27 cellular contexts compared by ENCODE assay signal in the genomic region with DNA sequence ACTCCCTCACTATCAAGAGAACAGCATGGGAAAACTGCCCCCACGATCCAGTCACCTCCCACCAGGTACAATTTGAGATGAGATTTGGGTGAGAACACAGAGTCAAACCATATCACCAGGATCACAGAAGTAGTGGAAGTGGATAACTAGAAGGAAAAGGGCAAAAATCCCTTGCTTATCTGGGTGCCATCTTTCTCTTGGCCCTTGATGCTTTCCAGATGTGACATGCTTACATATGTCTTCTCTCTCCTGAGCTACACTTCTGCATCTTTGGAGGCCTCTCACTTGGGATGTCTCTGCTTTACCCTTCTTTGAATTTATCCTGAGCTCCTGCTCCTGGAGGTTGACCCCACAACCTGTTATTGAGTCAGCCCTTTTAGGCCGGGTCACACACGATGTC. TPM values are rescaled to one million over a fixed set of nuclear protein-coding genes. Genes with fewer than 3 reads are reported as not detected.
"Had no signal": no experiment of that assay in that cellular context is flagged by ENCODE, and none has a peak within 500 bp of the region (broad histone marks: within the 10 kb centered on the region; RNA-seq: fewer than 3 reads in every experiment).

No MANE protein-coding gene starts in this region.

- H3K27ac ChIP-seq: Peyer's patch, RWPE1 had no signal

- H3K36me3 ChIP-seq: Peyer's patch had no signal

- H3K4me1 ChIP-seq: Peyer's patch had no signal

- H3K27me3 ChIP-seq: Peyer's patch had no signal

- H3K9me3 ChIP-seq: Peyer's patch had no signal

- DNase-seq: activated CD4-positive, alpha-beta T cell treated with anti-CD3 and anti-CD28 coated beads, Interleukin-2, amount 10 ng/mL, durations not matched to agents 24 days and 14 days; activated CD4-positive, alpha-beta T cell treated with anti-CD3 and anti-CD28 coated beads, Interleukin-2, amount 50 U/mL, for 4 hours; activated CD8-positive, alpha-beta T cell treated with anti-CD3 and anti-CD28 coated beads for 36 hours; activated gamma-delta T cell; activated naive CD4-positive, alpha-beta T cell treated with Interleukin-2 at 50 U/mL for 16 hours; activated T-cell treated with anti-CD3 and anti-CD28 coated beads, Interleukin-2, amount 50 U/mL, for 1 hour; activated T-cell treated with anti-CD3 and anti-CD28 coated beads, Interleukin-2, amount 50 U/mL, for 72 hours; anterior cingulate cortex; NCI-H1105 treated with DMSO at 0.1 percent for 48 hours; NCI-H1436; NCI-H1694; NCI-H1930; NCI-H2081 treated with DMSO at 0.1 percent for 48 hours; NCI-H226; NCI-H446 treated with DMSO at 0.1 percent for 48 hours; NCI-H524; NK-92 treated with Interleukin-12 subunit alpha and Interleukin-12 subunit beta, amount 100 ng/mL, for 24 hours; PC-3; Peyer's patch; SIG-M5 had no signal

- ATAC-seq: activated CD8-positive, alpha-beta T cell treated with anti-CD3 and anti-CD28 coated beads for 36 hours; activated T-cell treated with anti-CD3 and anti-CD28 coated beads, Interleukin-2, amount 50 U/mL, for 72 hours; PC-3 had no signal

- H3K4me3 ChIP-seq: Peyer's patch had no signal

RNA-seq across cellular contexts. Expression of gene APOBEC4, which starts 57.6 kb away (rescaled TPM):
- total RNA-seq: activated CD4-positive, alpha-beta T cell treated with anti-CD3 and anti-CD28 coated beads, Interleukin-2, amount 10 ng/mL, durations not matched to agents 24 days and 14 days; activated CD8-positive, alpha-beta memory T cell treated with anti-CD3 and anti-CD28 coated beads for 36 hours; activated CD8-positive, alpha-beta T cell treated with anti-CD3 and anti-CD28 coated beads for 36 hours; activated T-cell treated with anti-CD3 and anti-CD28 coated beads, Interleukin-2, amount 50 U/mL, for 72 hours; activated T-helper 2 cell treated with anti-CD3 and anti-CD28 coated beads, Interferon-gamma antibody, Interleukin-2, Interleukin-4, amounts not matched to agents 10 μg/mL and 5 μg/mL and 100 μg/mL, durations not matched to agents 14 hours and 24 hours and 36 hours; chondrocyte; M059J; PC-3; Right ventricle myocardium inferior; SK-MEL-5 had no signal
